25 cellular contexts compared by ENCODE assay signal in the genomic region with DNA sequence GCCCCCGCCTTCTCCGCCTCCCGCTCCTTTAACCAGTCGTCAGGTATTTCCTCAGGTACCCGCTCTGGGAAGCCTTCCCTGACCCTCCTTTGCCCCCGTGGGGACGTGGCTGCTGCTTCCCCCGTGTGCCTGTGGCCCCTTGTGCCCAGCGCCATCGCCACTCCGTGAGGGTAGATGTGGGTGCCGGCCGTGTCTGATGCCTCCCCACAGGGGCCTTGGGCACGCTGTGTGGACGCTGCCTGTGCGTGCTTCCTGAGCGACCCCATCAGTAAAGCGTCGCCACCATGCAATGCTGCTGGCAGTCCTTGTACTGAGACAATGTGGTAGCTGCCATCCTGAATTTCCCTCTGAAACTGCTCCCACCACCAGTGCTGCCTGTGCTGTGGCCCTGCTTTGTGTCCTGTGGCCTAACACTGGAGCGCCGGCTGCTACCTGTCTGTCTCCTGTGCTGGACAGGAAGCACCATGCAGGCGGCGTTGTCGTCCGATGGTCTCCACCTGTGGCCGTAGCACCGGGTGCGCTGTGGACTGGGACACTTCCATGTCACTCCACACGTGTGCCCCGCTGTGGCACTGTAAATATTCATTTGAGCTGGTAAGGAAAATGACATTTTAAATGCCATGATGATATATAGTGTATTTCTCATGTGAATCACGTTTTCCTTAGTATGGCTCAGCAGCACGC.
"Had no signal": no experiment of that assay in that cellular context is flagged by ENCODE, and none has a peak within 500 bp of the region (broad histone marks: within the 10 kb centered on the region; RNA-seq: fewer than 3 reads in every experiment).

No MANE protein-coding gene starts in this region.

- DNase-seq: IMR-90, Karpas-422, KG1, MG63, NCI-H1092, NCI-H1105 treated with DMSO at 0.1 percent for 48 hours, NCI-H1417 treated with DMSO at 0.1 percent for 48 hours, NCI-H146, NCI-H1694 treated with DMSO at 0.1 percent for 48 hours, NCI-H1930, NCI-H2081, NCI-H2107, NCI-H2227 treated with DMSO at 0.1 percent for 48 hours, NCI-H446, NCI-H510A, NCI-H524 treated with DMSO at 0.1 percent for 48 hours, NCI-H69, NCI-H774, Right ventricle myocardium superior, RPMI8226, SIG-M5 had no signal

- H3K27ac ChIP-seq: SJSA1, SK-N-MC had no signal

- H3K4me1 ChIP-seq: SJSA1 had no signal

- H3K36me3 ChIP-seq: MG63, SJSA1 had no signal

- H3K9me3 ChIP-seq: MG63 had no signal

- H3K27me3 ChIP-seq: MG63, SJSA1 had no signal

- FAIRE-seq: HepG2, RCC 7860 had no signal

- ATAC-seq: HepG2 had no signal

- H3K4me3 ChIP-seq: MG63, SJSA1, SK-N-MC had no signal
